In the genomic region with DNA sequence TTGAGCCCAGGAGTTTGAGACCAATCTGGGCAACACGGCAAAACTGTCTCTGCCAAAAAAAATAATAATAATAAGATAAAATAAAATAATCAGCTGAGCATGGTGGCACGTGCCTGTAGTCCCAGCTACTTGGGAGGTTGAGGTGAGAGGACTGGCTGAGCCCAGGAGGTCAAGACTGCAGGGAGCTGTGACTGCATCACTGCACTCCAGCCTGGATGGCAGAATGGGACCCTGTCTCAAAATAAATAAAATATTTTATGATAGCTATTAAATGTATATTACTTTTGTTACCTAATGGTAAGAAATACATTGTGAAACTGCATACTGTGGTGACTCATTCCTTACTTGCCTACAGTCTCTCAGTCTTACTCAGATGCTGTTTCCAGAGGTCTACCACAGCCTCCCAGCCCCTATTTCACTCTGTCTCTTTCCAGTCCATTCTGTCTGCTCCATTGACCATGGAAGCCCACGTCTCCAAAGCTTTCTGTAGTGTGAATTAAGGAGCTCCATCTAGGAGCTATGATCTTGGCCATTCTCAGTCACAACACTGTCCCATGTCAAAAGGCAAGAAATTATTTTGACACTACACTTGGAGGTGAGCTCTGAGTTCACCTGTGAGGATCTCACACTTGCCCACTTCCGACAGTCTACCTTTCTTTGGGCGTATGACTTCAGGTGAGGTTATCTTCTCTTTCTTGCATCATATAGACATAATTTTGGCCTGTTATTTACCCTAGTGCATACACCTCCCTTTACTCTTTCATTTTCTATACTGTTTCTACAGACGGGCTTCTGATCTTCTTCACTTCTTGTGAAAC, we compare ENCODE assay signal across 8 cellular contexts. TPM values are rescaled to one million over a fixed set of nuclear protein-coding genes. Genes with fewer than 3 reads are reported as not detected.
DNase-seq lines count a peak whose midpoint lies in the region; ATAC-seq and TF ChIP-seq lines count a peak whose summit lies in the region.

No MANE protein-coding gene starts in this region.

- TF ChIP-seq CTCF in NB4 (IDR thresholded peaks at IDR 0.05; ENCODE audit: low read depth, low read length) (no peak), transverse colon (IDR thresholded peaks at IDR 0.05) (no peak), A673 (conservative IDR thresholded peaks at IDR 0.05; ENCODE audit: low read depth, low read length) (no peak)

- H3K4me3 ChIP-seq in NB4 (ENCODE audit: low read depth, low read length) (no peak overlapping the region), transverse colon (no peak overlapping the region), A673 (ENCODE audit: low read depth, low read length, poor library complexity, severe bottlenecking) (no peak overlapping the region)

- no peak for TF ChIP-seq EP300 in transverse colon (IDR thresholded peaks at IDR 0.05; ENCODE audit: low read depth)

- H3K4me1 ChIP-seq in transverse colon (no peaks in the 10 kb centered on the region), A673 (ENCODE audit: insufficient read depth, low read length, poor library complexity, severe bottlenecking) (no peaks in the 10 kb centered on the region)

- no peak for TF ChIP-seq POLR2A in NB4 (IDR thresholded peaks at IDR 0.05; ENCODE audit: extremely low read depth, insufficient read length)
- TF ChIP-seq POLR2A in transverse colon (IDR thresholded peaks at IDR 0.05), result no peak

- no TSS peak for BruUV-seq in A673 (replicated peaks; lab: Mats Ljungman, UMichigan)

- CTCF ChIA-PET in A673 (lab: Charles Lee), result no interaction called here

- in situ Hi-C loops in transverse colon (cut with MboI; ENCODE audit: low pct_ligation_motif_present in 1 of 4, low pct_unique_long_range_greater_than_20kb in 1 of 4, low sequenced_read_pairs in 3 of 4), result no loop called here

- 75 to 88% methylated on average over 5 to 6 of the region's 6 CpGs for WGBS in transverse colon (ENCODE audit: low coverage in 1 of 2), 2 donors

- H3K9me3 ChIP-seq in transverse colon, result no peaks in the 10 kb centered on the region
- no peaks in the 10 kb centered on the region for H3K9me3 ChIP-seq in A673 (ENCODE audit: low read depth, low read length, poor library complexity, severe bottlenecking)

- H3K27ac ChIP-seq in transverse colon (no peak overlapping the region), A673 (ENCODE audit: low read depth, low read length, poor library complexity, severe bottlenecking) (no peak overlapping the region)

- ATAC-seq in GM18502 (IDR thresholded peaks at IDR 0.05; ENCODE audit: poor library complexity, unreplicated experiment), result peak; percentile 97
- ATAC-seq in GM21737 (IDR thresholded peaks at IDR 0.05; ENCODE audit: unreplicated experiment), result peak; percentile 92

- H3K36me3 ChIP-seq in transverse colon (no peaks in the 10 kb centered on the region), A673 (ENCODE audit: insufficient read depth, low read length, poor library complexity, severe bottlenecking) (no peaks in the 10 kb centered on the region)

- POLR2A ChIA-PET in A673 (lab: Charles Lee; ENCODE audit: low non-redundant PET), result no interaction called here

- H3K27me3 ChIP-seq in transverse colon (no peaks in the 10 kb centered on the region), A673 (replicated peaks; ENCODE audit: insufficient read depth, low read depth, low read length, poor library complexity) (no peaks in the 10 kb centered on the region)

- DNase-seq in NB4 (ENCODE audit: low read depth), result peak; percentile 42
- peak; percentile 82 for DNase-seq in fibroblast of peridontal ligament (ENCODE audit: extremely low read depth)
- no peak for DNase-seq in iPS-NIHi7 (ENCODE audit: extremely low spot score)
- DNase-seq in DMS 273 (lab: John Stamatoyannopoulos, UW; ENCODE audit: unreplicated experiment), result no peak
- DNase-seq in transverse colon, result no peak
- no peak for DNase-seq in A673 (ENCODE audit: low spot score)

- intact Hi-C loops in transverse colon (cut with DNase I; ENCODE audit: low total_unique reads), result no loop called here
- intact Hi-C loops in A673 (cut with micrococcal nuclease; ENCODE audit: unreplicated experiment), result no loop called here

RNA-seq across cellular contexts. Expression of gene SNX9, which starts 22.4 kb away (rescaled TPM):
- 10 to 100 TPM; 13.7 to 57.2 (median 50.7) TPM for total RNA-seq in transverse colon
- total RNA-seq in A673 (2021), result 24.8 and 29.5 TPM in 2 replicates

Comparison
In these comparisons a context has a peak if more than half of its experiments do, and no peak if none do; other contexts are left out.
1. DNase-seq: peak in NB4 (single experiment) and fibroblast of peridontal ligament (single experiment); none in iPS-NIHi7 (single experiment), DMS 273 (single experiment), transverse colon (single experiment) and A673 (single experiment).